ENCODE assay signal across 7 cellular contexts in genomic region chr11:95147364-95147905, GRCh38.
DNase-seq lines count a peak whose midpoint lies in the region; ATAC-seq lines count a peak whose summit lies in the region.

No MANE protein-coding gene starts in this region.

- no peak for ATAC-seq in GM21529 (IDR thresholded peaks at IDR 0.05; ENCODE audit: unreplicated experiment)
- ATAC-seq in GM18907 (IDR thresholded peaks at IDR 0.05; ENCODE audit: unreplicated experiment) = no peak

- H3K4me1 ChIP-seq in stomach smooth muscle (ENCODE audit: control insufficient read depth, insufficient read depth, low read length) = peaks cover 44% of the 10 kb centered on the region

- no peaks in the 10 kb centered on the region for H3K36me3 ChIP-seq in stomach smooth muscle (ENCODE audit: control insufficient read depth in 2 of 2, insufficient read depth in 2 of 2, low read length in 2 of 2)

- no peaks in the 10 kb centered on the region for H3K9me3 ChIP-seq in stomach smooth muscle (ENCODE audit: control insufficient read depth in 2 of 2, low read length in 2 of 2)

- DNase-seq in HPDE6-E6E7 (ENCODE audit: extremely low spot score) = peak; percentile 90
- DNase-seq in SW 1271 (lab: John Stamatoyannopoulos, UW) = peak; percentile 80 to 94
- peak; percentile 92 for DNase-seq in foreskin melanocyte
- DNase-seq in NCI-H1048 (lab: John Stamatoyannopoulos, UW) = no peak

- H3K27me3 ChIP-seq in stomach smooth muscle (ENCODE audit: control insufficient read depth in 1 of 2, insufficient read depth in 2 of 2, low read length in 2 of 2) = no peaks in the 10 kb centered on the region

- no peak overlapping the region for H3K4me3 ChIP-seq in stomach smooth muscle (ENCODE audit: low read length in 2 of 2)

- no peak overlapping the region for H3K9ac ChIP-seq in stomach smooth muscle (ENCODE audit: low read length in 2 of 2)

- peak overlapping the region; percentile 26 for H3K27ac ChIP-seq in stomach smooth muscle (ENCODE audit: low read length)
